Comparison of ENCODE assay signal across 1 cellular context in the genomic region with DNA sequence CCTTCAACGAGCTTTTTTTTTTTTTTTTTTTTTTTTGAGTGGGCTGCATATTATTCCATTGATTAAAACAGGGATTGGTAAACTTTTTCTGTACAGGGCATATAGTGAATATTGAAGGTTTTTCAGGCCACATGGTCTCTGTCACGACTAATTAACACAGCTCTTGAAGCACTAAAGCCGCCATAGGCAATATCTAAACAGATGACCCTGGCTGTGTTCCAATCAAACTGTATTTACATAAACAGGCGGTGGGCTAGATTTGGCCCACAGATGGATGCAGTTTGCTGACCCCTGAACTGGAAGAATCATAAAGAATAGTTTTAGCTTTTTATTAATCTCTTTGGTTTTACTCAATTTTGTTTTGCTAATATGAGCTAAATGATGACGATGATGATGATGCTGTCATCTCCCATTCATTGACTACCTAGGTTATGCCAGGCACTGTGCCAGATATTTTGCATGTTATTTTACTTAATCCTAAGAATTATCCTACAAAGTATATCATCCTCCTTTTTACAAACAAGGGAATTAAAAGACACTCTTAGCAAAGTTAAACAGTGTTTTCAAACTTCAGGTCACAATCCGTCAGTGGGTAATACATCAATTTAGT.
TF ChIP-seq lines count a peak whose summit lies in the region.

No MANE protein-coding gene starts in this region.

TF ChIP-seq in IMR-90, 13 proteins besides CTCF, POLR2A, EP300 and RAD21:
- TF ChIP-seq, protein P1, sequence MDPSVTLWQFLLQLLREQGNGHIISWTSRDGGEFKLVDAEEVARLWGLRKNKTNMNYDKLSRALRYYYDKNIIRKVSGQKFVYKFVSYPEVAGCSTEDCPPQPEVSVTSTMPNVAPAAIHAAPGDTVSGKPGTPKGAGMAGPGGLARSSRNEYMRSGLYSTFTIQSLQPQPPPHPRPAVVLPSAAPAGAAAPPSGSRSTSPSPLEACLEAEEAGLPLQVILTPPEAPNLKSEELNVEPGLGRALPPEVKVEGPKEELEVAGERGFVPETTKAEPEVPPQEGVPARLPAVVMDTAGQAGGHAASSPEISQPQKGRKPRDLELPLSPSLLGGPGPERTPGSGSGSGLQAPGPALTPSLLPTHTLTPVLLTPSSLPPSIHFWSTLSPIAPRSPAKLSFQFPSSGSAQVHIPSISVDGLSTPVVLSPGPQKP (IDR thresholded peaks at IDR 0.05; ENCODE audit: borderline replicate concordance, low read depth, low read length): no peak
- TF ChIP-seq, protein P2, sequence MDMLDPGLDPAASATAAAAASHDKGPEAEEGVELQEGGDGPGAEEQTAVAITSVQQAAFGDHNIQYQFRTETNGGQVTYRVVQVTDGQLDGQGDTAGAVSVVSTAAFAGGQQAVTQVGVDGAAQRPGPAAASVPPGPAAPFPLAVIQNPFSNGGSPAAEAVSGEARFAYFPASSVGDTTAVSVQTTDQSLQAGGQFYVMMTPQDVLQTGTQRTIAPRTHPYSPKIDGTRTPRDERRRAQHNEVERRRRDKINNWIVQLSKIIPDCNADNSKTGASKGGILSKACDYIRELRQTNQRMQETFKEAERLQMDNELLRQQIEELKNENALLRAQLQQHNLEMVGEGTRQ (IDR thresholded peaks at IDR 0.05; ENCODE audit: low read depth, low read length): no peak
- TF ChIP-seq NFE2L2 (IDR thresholded peaks at IDR 0.05; ENCODE audit: low read depth, low read length) (no peak), RFX5 (IDR thresholded peaks at IDR 0.05; ENCODE audit: low read depth, low read length) (no peak), SMC3 (IDR thresholded peaks at IDR 0.05; ENCODE audit: low read depth, low read length) (no peak), CEBPB (IDR thresholded peaks at IDR 0.05; ENCODE audit: low read depth, low read length) (no peak), MXI1 (IDR thresholded peaks at IDR 0.05; ENCODE audit: borderline replicate concordance, low read depth, low read length) (no peak), FOS (IDR thresholded peaks at IDR 0.05; ENCODE audit: low read depth, low read length) (no peak), MAFK (IDR thresholded peaks at IDR 0.05; ENCODE audit: low read depth, low read length) (no peak), MAZ (IDR thresholded peaks at IDR 0.05; ENCODE audit: borderline replicate concordance, low read depth, low read length) (no peak), CHD1 (IDR thresholded peaks at IDR 0.05; ENCODE audit: low read depth, low read length) (no peak), BHLHE40 (IDR thresholded peaks at IDR 0.05; ENCODE audit: low read depth, low read length) (no peak), RCOR1 (IDR thresholded peaks at IDR 0.05; ENCODE audit: insufficient replicate concordance, low read length) (no peak)
